ENCODE assay signal across 21 cellular contexts in genomic region chr6:39037707-39038106, GRCh38. TPM values are rescaled to one million over a fixed set of nuclear protein-coding genes. Genes with fewer than 3 reads are reported as not detected.
"Had no signal": no experiment of that assay in that cellular context is flagged by ENCODE, and none has a peak within 500 bp of the region (broad histone marks: within the 10 kb centered on the region; RNA-seq: fewer than 3 reads in every experiment).

No MANE protein-coding gene starts in this region.

- H3K9me3 ChIP-seq: psoas muscle, testis had no signal

- FAIRE-seq: urothelium cell line had no signal

- H3K27me3 ChIP-seq: testis had no signal

- H3K4me1 Mint-ChIP-seq: nephron had no signal

- H3K27ac Mint-ChIP-seq: activated CD8-positive, alpha-beta memory T cell treated with anti-CD3 and anti-CD28 coated beads, Interleukin-2, amount 10 ng/mL, durations not matched to agents 7 days and 5 days; activated naive CD8-positive, alpha-beta T cell treated with anti-CD3 and anti-CD28 coated beads for 36 hours; activated T-cell treated with anti-CD3 and anti-CD28 coated beads, Interleukin-2, amount 50 U/mL, for 24 hours; endodermal cell; nephron; stimulated activated naive CD8-positive, alpha-beta T cell treated with anti-CD3 and anti-CD28 coated beads, Interleukin-15, Interleukin-2, amounts not matched to agents 100 ng/mL and 50 ng/mL, for 24 hours had no signal

- H3K36me3 Mint-ChIP-seq: activated CD8-positive, alpha-beta memory T cell treated with anti-CD3 and anti-CD28 coated beads, Interleukin-2, amount 10 ng/mL, durations not matched to agents 7 days and 5 days; activated naive CD8-positive, alpha-beta T cell treated with anti-CD3 and anti-CD28 coated beads for 36 hours had no signal

- H3K27ac ChIP-seq: psoas muscle, testis had no signal

- H3K9me3 Mint-ChIP-seq: activated naive CD8-positive, alpha-beta T cell treated with anti-CD3 and anti-CD28 coated beads for 36 hours; activated T-cell treated with anti-CD3 and anti-CD28 coated beads, Interleukin-2, amount 50 U/mL, for 24 hours; endodermal cell; nephron; stimulated activated naive CD8-positive, alpha-beta T cell treated with anti-CD3 and anti-CD28 coated beads, Interleukin-15, Interleukin-2, amounts not matched to agents 100 ng/mL and 50 ng/mL, for 24 hours had no signal

- DNase-seq: activated CD4-positive, alpha-beta T cell treated with anti-CD3 and anti-CD28 coated beads for 1 hour; activated CD4-positive, alpha-beta T cell treated with anti-CD3 and anti-CD28 coated beads, Interleukin-2, amount 50 U/mL, for 48 hours; activated CD8-positive, alpha-beta memory T cell treated with anti-CD3 and anti-CD28 coated beads, Interleukin-2, amount 10 ng/mL, durations not matched to agents 7 days and 5 days; activated gamma-delta T cell treated with Interleukin-2 at 50 U/mL for 16 hours; activated naive CD8-positive, alpha-beta T cell treated with anti-CD3 and anti-CD28 coated beads for 36 hours; activated T-cell treated with anti-CD3 and anti-CD28 coated beads, Interleukin-2, amount 50 U/mL, for 24 hours; endodermal cell; glutamatergic neuron; left colon; mammary epithelial cell; psoas muscle; stimulated activated CD4-positive, alpha-beta T cell treated with anti-CD3 and anti-CD28 coated beads, Interleukin-2, amount 100 ng/mL, for 48 hours; stimulated activated CD8-positive, alpha-beta memory T cell treated with anti-CD3 and anti-CD28 coated beads, Interleukin-4, amount 100 ng/mL, for 48 hours; T1000; testis had no signal

- H3K4me1 ChIP-seq: psoas muscle, testis had no signal

- H3K4me3 Mint-ChIP-seq: activated CD8-positive, alpha-beta memory T cell treated with anti-CD3 and anti-CD28 coated beads, Interleukin-2, amount 10 ng/mL, durations not matched to agents 7 days and 5 days; activated naive CD8-positive, alpha-beta T cell treated with anti-CD3 and anti-CD28 coated beads for 36 hours; activated T-cell treated with anti-CD3 and anti-CD28 coated beads, Interleukin-2, amount 50 U/mL, for 24 hours; endodermal cell; nephron; stimulated activated naive CD8-positive, alpha-beta T cell treated with anti-CD3 and anti-CD28 coated beads, Interleukin-15, Interleukin-2, amounts not matched to agents 100 ng/mL and 50 ng/mL, for 24 hours had no signal

- H3K4me3 ChIP-seq: psoas muscle, testis had no signal

- ATAC-seq: activated CD8-positive, alpha-beta memory T cell treated with anti-CD3 and anti-CD28 coated beads, Interleukin-2, amount 10 ng/mL, durations not matched to agents 7 days and 5 days; left colon; psoas muscle had no signal

RNA-seq across cellular contexts. Expression of gene GLP1R, which starts 10.9 kb away (rescaled TPM):
- total RNA-seq: activated CD8-positive, alpha-beta memory T cell treated with anti-CD3 and anti-CD28 coated beads, Interleukin-2, amount 10 ng/mL, durations not matched to agents 7 days and 5 days; dermis microvascular lymphatic vessel endothelial cell; left colon; omental fat pad; psoas muscle had no signal
- polyA plus RNA-seq: esophagus, mammary epithelial cell, psoas muscle had no signal
